28 cellular contexts compared by ENCODE assay signal in genomic region chr13:41974262-41974900, GRCh38. TPM values are rescaled to one million over a fixed set of nuclear protein-coding genes. Genes with fewer than 3 reads are reported as not detected.
A peak's percentile ranks its signal among the peaks of the same experiment; 100 is the strongest.
DNase-seq lines count a peak whose midpoint lies in the region; ATAC-seq, FAIRE-seq and TF ChIP-seq lines count a peak whose summit lies in the region.
"Had no signal": no experiment of that assay in that cellular context is flagged by ENCODE, and none has a peak within 500 bp of the region (broad histone marks: within the 10 kb centered on the region; RNA-seq: fewer than 3 reads in every experiment).

No MANE protein-coding gene starts in this region.

- H3K27me3 Mint-ChIP-seq in activated CD4-positive, alpha-beta memory T cell treated with anti-CD3 and anti-CD28 coated beads, Interleukin-2, amount 10 ng/mL, durations not matched to agents 7 days and 5 days = peaks cover 3% of the 10 kb centered on the region
- H3K27me3 Mint-ChIP-seq in activated CD4-positive, alpha-beta memory T cell treated with anti-CD3 and anti-CD28 coated beads for 36 hours = no peaks in the 10 kb centered on the region
- no peaks in the 10 kb centered on the region for H3K27me3 Mint-ChIP-seq in glutamatergic neuron (ENCODE audit: unreplicated experiment)
- H3K27me3 Mint-ChIP-seq: activated naive CD8-positive, alpha-beta T cell treated with anti-CD3 and anti-CD28 coated beads, Interleukin-2, amount 50 U/mL, for 24 hours; IgD-negative memory B cell; memory B cell had no signal

- H3K36me3 ChIP-seq in mammary epithelial cell (ENCODE audit: insufficient read depth, low read length) = no peaks in the 10 kb centered on the region
- no peaks in the 10 kb centered on the region for H3K36me3 ChIP-seq in HepG2 (replicated peaks in 1 of 2; ENCODE audit: control insufficient read depth in 1 of 2, insufficient read depth in 2 of 2, low read length in 2 of 2)
- H3K36me3 ChIP-seq in gastrocnemius medialis = no peaks in the 10 kb centered on the region
- no peaks in the 10 kb centered on the region for H3K36me3 ChIP-seq in heart right ventricle
- H3K36me3 ChIP-seq: heart left ventricle, neutrophil, thyroid gland had no signal

- 50% methylated on average over 11 of the region's 11 CpGs for WGBS in mammary epithelial cell (ENCODE audit: low coverage, missing lambda C conversion rate)
- WGBS in HepG2 (ENCODE audit: low lambda C conversion rate) = 3% methylated on average over 11 of the region's 11 CpGs
- WGBS in heart right ventricle, 2 donors = 94 to 95% methylated on average over 11 of the region's 11 CpGs

- dilution Hi-C loops in mammary epithelial cell (cut with HindIII; ENCODE audit: low sequenced_read_pairs) = no loop called here

- H3K27ac ChIP-seq in mammary epithelial cell (ENCODE audit: insufficient read depth, low read depth, low read length) (peak overlapping the region; percentile 61), HepG2 (ENCODE audit: extremely low read length, insufficient read depth, low read length) (no peak overlapping the region), gastrocnemius medialis (no peak overlapping the region), heart right ventricle (no peak overlapping the region)
- H3K27ac ChIP-seq: heart left ventricle, neutrophil, psoas muscle, thyroid gland had no signal

- TF ChIP-seq POLR2A in HepG2 (IDR thresholded peaks at IDR 0.05; ENCODE audit: insufficient read depth in 1 of 2, low read depth in 2 of 2, low read length in 2 of 2) (no peak), gastrocnemius medialis (IDR thresholded peaks at IDR 0.05) (no peak)

- H2AFZ ChIP-seq in mammary epithelial cell (ENCODE audit: low read depth, low read length) (peak overlapping the region; percentile 49), HepG2 (ENCODE audit: low read length) (no peak overlapping the region)

- H3K4me1 Mint-ChIP-seq in activated CD4-positive, alpha-beta memory T cell treated with anti-CD3 and anti-CD28 coated beads, Interleukin-2, amount 10 ng/mL, durations not matched to agents 7 days and 5 days = peaks cover 39% of the 10 kb centered on the region
- H3K4me1 Mint-ChIP-seq in activated CD4-positive, alpha-beta memory T cell treated with anti-CD3 and anti-CD28 coated beads for 36 hours (ENCODE audit: low read depth) = peaks cover 9% of the 10 kb centered on the region
- no peaks in the 10 kb centered on the region for H3K4me1 Mint-ChIP-seq in glutamatergic neuron (ENCODE audit: low read depth, unreplicated experiment)

- BruUV-seq in mammary epithelial cell (replicated peaks; lab: Mats Ljungman, UMichigan) = no TSS peak
- no TSS peak for BruUV-seq in HepG2 (replicated peaks; lab: Mats Ljungman, UMichigan)

- H3K36me3 Mint-ChIP-seq in activated CD4-positive, alpha-beta memory T cell treated with anti-CD3 and anti-CD28 coated beads, Interleukin-2, amount 10 ng/mL, durations not matched to agents 7 days and 5 days (ENCODE audit: low read depth) = no peaks in the 10 kb centered on the region
- H3K36me3 Mint-ChIP-seq in activated CD4-positive, alpha-beta memory T cell treated with anti-CD3 and anti-CD28 coated beads for 36 hours = no peaks in the 10 kb centered on the region
- no peaks in the 10 kb centered on the region for H3K36me3 Mint-ChIP-seq in glutamatergic neuron (ENCODE audit: unreplicated experiment)
- H3K36me3 Mint-ChIP-seq: CD4-positive, CD25-positive, alpha-beta regulatory T cell; IgD-negative memory B cell; memory B cell had no signal

- peak; percentile 39 for FAIRE-seq in HepG2 (lab: Jason Lieb, UNC)
- FAIRE-seq: A204.1, GM12878 had no signal

- no peaks in the 10 kb centered on the region for H3K9me3 ChIP-seq in mammary epithelial cell (replicated peaks; ENCODE audit: insufficient read depth, low read length)
- no peaks in the 10 kb centered on the region for H3K9me3 ChIP-seq in HepG2 (ENCODE audit: low read length)
- H3K9me3 ChIP-seq in gastrocnemius medialis = no peaks in the 10 kb centered on the region
- peaks cover 0 to 2% (median 0%) of the 10 kb centered on the region in 11 donors for H3K9me3 ChIP-seq in heart right ventricle
- H3K9me3 ChIP-seq: heart left ventricle, neutrophil, psoas muscle, thyroid gland had no signal

- peak overlapping the region; percentile 34 for H3K27ac Mint-ChIP-seq in activated CD4-positive, alpha-beta memory T cell treated with anti-CD3 and anti-CD28 coated beads, Interleukin-2, amount 10 ng/mL, durations not matched to agents 7 days and 5 days
- H3K27ac Mint-ChIP-seq in activated CD4-positive, alpha-beta memory T cell treated with anti-CD3 and anti-CD28 coated beads for 36 hours = no peak overlapping the region
- H3K27ac Mint-ChIP-seq in glutamatergic neuron (ENCODE audit: unreplicated experiment) = no peak overlapping the region
- H3K27ac Mint-ChIP-seq: activated naive CD8-positive, alpha-beta T cell treated with anti-CD3 and anti-CD28 coated beads, Interleukin-2, amount 50 U/mL, for 24 hours; IgD-negative memory B cell; memory B cell; stimulated activated naive CD8-positive, alpha-beta T cell treated with anti-CD3 and anti-CD28 coated beads, Interleukin-15, amount 100 ng/mL, for 72 hours had no signal

- no peak overlapping the region for H3K4me3 ChIP-seq in mammary epithelial cell (replicated peaks in 1 of 3; ENCODE audit: insufficient read depth in 1 of 3, low read depth in 2 of 3, low read length in 3 of 3)
- peak overlapping the region in 2 of 3 experiments; percentile 32 to 36; a peak in 3 of 6 replicates for H3K4me3 ChIP-seq in HepG2 (replicated peaks in 1 of 3; ENCODE audit: insufficient read depth in 1 of 3, low read depth in 2 of 3, low read length in 3 of 3)
- no peak overlapping the region for H3K4me3 ChIP-seq in gastrocnemius medialis
- no peak overlapping the region for H3K4me3 ChIP-seq in heart right ventricle
- H3K4me3 ChIP-seq: GM12878, heart left ventricle, thyroid gland had no signal

- intact Hi-C loops in activated CD4-positive, alpha-beta memory T cell treated with anti-CD3 and anti-CD28 coated beads for 36 hours (cut with micrococcal nuclease) = no loop called here
- intact Hi-C loops in mammary epithelial cell (cut with micrococcal nuclease) = no loop called here
- intact Hi-C loops in HepG2 (cut with micrococcal nuclease; ENCODE audit: unreplicated experiment) = loop anchor here (5.0 kb wide), 1 partner anchor 73 kb away; the partner anchor contains the start of gene DGKH
- intact Hi-C loops in gastrocnemius medialis (cut with DNase I; ENCODE audit: low total_unique reads) = no loop called here
- intact Hi-C loops in heart right ventricle (cut with DNase I) = no loop called here

- H4K20me1 ChIP-seq in mammary epithelial cell (ENCODE audit: insufficient read depth, low read length) = no peaks in the 10 kb centered on the region
- H4K20me1 ChIP-seq in HepG2 (ENCODE audit: insufficient read depth, low read length) = no peaks in the 10 kb centered on the region

- H3K9me3 Mint-ChIP-seq in activated CD4-positive, alpha-beta memory T cell treated with anti-CD3 and anti-CD28 coated beads, Interleukin-2, amount 10 ng/mL, durations not matched to agents 7 days and 5 days = no peaks in the 10 kb centered on the region
- no peaks in the 10 kb centered on the region for H3K9me3 Mint-ChIP-seq in activated CD4-positive, alpha-beta memory T cell treated with anti-CD3 and anti-CD28 coated beads for 36 hours
- no peaks in the 10 kb centered on the region for H3K9me3 Mint-ChIP-seq in glutamatergic neuron (ENCODE audit: unreplicated experiment)
- H3K9me3 Mint-ChIP-seq: activated naive CD8-positive, alpha-beta T cell treated with anti-CD3 and anti-CD28 coated beads, Interleukin-2, amount 50 U/mL, for 24 hours; IgD-negative memory B cell; memory B cell; stimulated activated naive CD8-positive, alpha-beta T cell treated with anti-CD3 and anti-CD28 coated beads, Interleukin-15, amount 100 ng/mL, for 72 hours had no signal

- H3K4me1 ChIP-seq in mammary epithelial cell (ENCODE audit: insufficient read depth, low read length) (peaks cover 6% of the 10 kb centered on the region), HepG2 (ENCODE audit: insufficient read depth, low read length) (peaks cover 37% of the 10 kb centered on the region), gastrocnemius medialis (no peaks in the 10 kb centered on the region), heart right ventricle (peaks cover 0 to 8% (median 0%) of the 10 kb centered on the region in 9 donors)
- H3K4me1 ChIP-seq: psoas muscle, thyroid gland had no signal

- ATAC-seq in HepG2 (peak; percentile 68), gastrocnemius medialis (no peak), heart right ventricle (no peak)
- ATAC-seq: activated naive CD8-positive, alpha-beta T cell treated with anti-CD3 and anti-CD28 coated beads, Interleukin-2, amount 50 U/mL, for 24 hours; GM12878; PC-3; stimulated activated naive CD8-positive, alpha-beta T cell treated with anti-CD3 and anti-CD28 coated beads, Interleukin-15, amount 100 ng/mL, for 72 hours had no signal

- peak; percentile 47 for DNase-seq in activated CD4-positive, alpha-beta memory T cell treated with anti-CD3 and anti-CD28 coated beads, Interleukin-2, amount 10 ng/mL, durations not matched to agents 7 days and 5 days
- no peak for DNase-seq in activated CD4-positive, alpha-beta memory T cell treated with anti-CD3 and anti-CD28 coated beads for 36 hours
- DNase-seq in mammary epithelial cell (peak; percentile 90), HepG2 (ENCODE audit: low spot score) (peak; percentile 50), ureter (ENCODE audit: low spot score) (peak; percentile 68), glutamatergic neuron (no peak), gastrocnemius medialis (no peak), heart right ventricle (no peak)
- DNase-seq: activated CD4-positive, alpha-beta T cell treated with anti-CD3 and anti-CD28 coated beads, Interleukin-2, amount 50 U/mL, for 4 hours; activated naive CD8-positive, alpha-beta T cell treated with anti-CD3 and anti-CD28 coated beads, Interleukin-2, amount 50 U/mL, for 24 hours; CD4-positive, CD25-positive, alpha-beta regulatory T cell; DMS 273 treated with DMSO at 0.1 percent for 48 hours; EL; heart left ventricle; NCI-H1105; NCI-H187 treated with DMSO at 0.1 percent for 48 hours; NCI-H526; NK-92 treated with Interleukin-12 subunit alpha and Interleukin-12 subunit beta, amount 100 ng/mL, for 24 hours; PC-3; psoas muscle; Right ventricle myocardium superior; stimulated activated naive CD8-positive, alpha-beta T cell treated with anti-CD3 and anti-CD28 coated beads, Interleukin-15, amount 100 ng/mL, for 72 hours; thyroid gland had no signal

- H3K27me3 ChIP-seq in mammary epithelial cell (ENCODE audit: insufficient read depth, low read length) = no peaks in the 10 kb centered on the region
- no peaks in the 10 kb centered on the region for H3K27me3 ChIP-seq in HepG2 (ENCODE audit: control insufficient read depth in 1 of 2, insufficient read depth in 2 of 2, low read length in 2 of 2)
- no peaks in the 10 kb centered on the region for H3K27me3 ChIP-seq in gastrocnemius medialis
- H3K27me3 ChIP-seq in heart right ventricle = no peaks in the 10 kb centered on the region
- H3K27me3 ChIP-seq: heart left ventricle, neutrophil, thyroid gland had no signal

- CTCF ChIA-PET in activated CD4-positive, alpha-beta memory T cell treated with anti-CD3 and anti-CD28 coated beads, Interleukin-2, amount 10 ng/mL, durations not matched to agents 7 days and 5 days (lab: Charles Lee) = no interaction called here
- CTCF ChIA-PET in activated CD4-positive, alpha-beta memory T cell treated with anti-CD3 and anti-CD28 coated beads for 36 hours (lab: Charles Lee) = no interaction called here
- CTCF ChIA-PET in mammary epithelial cell (lab: Charles Lee; ENCODE audit: low non-redundant PET) (no interaction called here), HepG2 (lab: Yijun Ruan, JAX; ENCODE audit: low intra/inter-chr PET ratio, low total read pairs) (no interaction called here)

- TF ChIP-seq CTCF in mammary epithelial cell (conservative IDR thresholded peaks at IDR 0.05 in 1 of 2, IDR thresholded peaks at IDR 0.05 in 1 of 2; ENCODE audit: extremely low read depth in 1 of 2, insufficient read depth in 1 of 2, low read depth in 1 of 2, low read length in 2 of 2) = no peak
- no peak for TF ChIP-seq CTCF in HepG2 (CRISPR knock-in tag; IDR thresholded peaks at IDR 0.05)
- no peak for TF ChIP-seq CTCF in glutamatergic neuron (IDR thresholded peaks at IDR 0.05; ENCODE audit: partially characterized antibody, unreplicated experiment)
- TF ChIP-seq CTCF in gastrocnemius medialis (IDR thresholded peaks at IDR 0.05 in 4 of 5, conservative IDR thresholded peaks at IDR 0.05 in 1 of 5) = no peak
- no peak for TF ChIP-seq CTCF in heart right ventricle (IDR thresholded peaks at IDR 0.05)

- peak overlapping the region; percentile 25 for H3K9ac ChIP-seq in mammary epithelial cell (ENCODE audit: insufficient read depth, low read length)
- 0 out of 2 replicates have a peak overlapping the region, but pooled peaks have one; percentile 11 for H3K9ac ChIP-seq in HepG2 (ENCODE audit: insufficient read depth, low read depth, low read length)

- TF ChIP-seq EP300 in HepG2 (IDR thresholded peaks at IDR 0.05; ENCODE audit: low read depth in 2 of 2, low read length in 2 of 2) = peak in 1 of 2 experiments; percentile 25; a peak in 1 of 4 replicates
- no peak for TF ChIP-seq EP300 in HepG2 (CRISPR knock-in tag; IDR thresholded peaks at IDR 0.05; ENCODE audit: borderline replicate concordance)

- POLR2A ChIA-PET in activated CD4-positive, alpha-beta memory T cell treated with anti-CD3 and anti-CD28 coated beads, Interleukin-2, amount 10 ng/mL, durations not matched to agents 7 days and 5 days (lab: Charles Lee) = interaction anchor here (1.0 kb wide), 2 partner anchors 12 to 14 kb away, joined by 3 read pairs; partner anchors contain the start of gene VWA8
- POLR2A ChIA-PET in activated CD4-positive, alpha-beta memory T cell treated with anti-CD3 and anti-CD28 coated beads for 36 hours (lab: Charles Lee) = no interaction called here
- POLR2A ChIA-PET in HepG2 (lab: Yijun Ruan, JAX) = interaction anchor here (1.2 kb wide), 1 partner anchor 14 kb away, joined by 5 read pairs; the partner anchor contains the start of gene VWA8

- TF ChIP-seq RAD21 in HepG2 (CRISPR knock-in tag; IDR thresholded peaks at IDR 0.05) = no peak

- no peaks in the 10 kb centered on the region for H3K79me2 ChIP-seq in mammary epithelial cell (ENCODE audit: insufficient read depth, low read length)
- H3K79me2 ChIP-seq in HepG2 (ENCODE audit: insufficient read depth, low read length) = no peaks in the 10 kb centered on the region

- in situ Hi-C loops in mammary epithelial cell (cut with MboI; ENCODE audit: low sequenced_read_pairs in 2 of 2) (no loop called here), HepG2 (cut with HindIII; ENCODE audit: extremely low pct_ligation_motif_present, low pct_unique_long_range_greater_than_20kb) (no loop called here), gastrocnemius medialis (cut with MboI; ENCODE audit: low sequenced_read_pairs in 4 of 4) (no loop called here)

- no peak overlapping the region for H3K4me3 Mint-ChIP-seq in activated CD4-positive, alpha-beta memory T cell treated with anti-CD3 and anti-CD28 coated beads, Interleukin-2, amount 10 ng/mL, durations not matched to agents 7 days and 5 days
- H3K4me3 Mint-ChIP-seq in activated CD4-positive, alpha-beta memory T cell treated with anti-CD3 and anti-CD28 coated beads for 36 hours = no peak overlapping the region
- no peak overlapping the region for H3K4me3 Mint-ChIP-seq in glutamatergic neuron (ENCODE audit: unreplicated experiment)
- H3K4me3 Mint-ChIP-seq: activated naive CD8-positive, alpha-beta T cell treated with anti-CD3 and anti-CD28 coated beads, Interleukin-2, amount 50 U/mL, for 24 hours; CD4-positive, CD25-positive, alpha-beta regulatory T cell; memory B cell; stimulated activated naive CD8-positive, alpha-beta T cell treated with anti-CD3 and anti-CD28 coated beads, Interleukin-15, amount 100 ng/mL, for 72 hours had no signal

- H3K4me2 ChIP-seq in mammary epithelial cell (ENCODE audit: insufficient read depth, low read depth, low read length) = peak overlapping the region; percentile 7
- peak overlapping the region; percentile 74 for H3K4me2 ChIP-seq in HepG2 (ENCODE audit: low read depth, low read length)

RNA-seq across cellular contexts. Expression of gene VWA8, which starts 13.5 kb away (rescaled TPM):
- total RNA-seq in activated CD4-positive, alpha-beta memory T cell treated with anti-CD3 and anti-CD28 coated beads, Interleukin-2, amount 10 ng/mL, durations not matched to agents 7 days and 5 days = 10 to 100 TPM; 13.5 to 14.4 TPM
- 10 to 100 TPM; 16.8 to 17.1 TPM for total RNA-seq in activated CD4-positive, alpha-beta memory T cell treated with anti-CD3 and anti-CD28 coated beads for 36 hours
- 10 to 100 TPM; 24.1 to 32.0 TPM for total RNA-seq in mammary epithelial cell
- 10.1 TPM for polyA plus RNA-seq in mammary epithelial cell
- 62.1 TPM for polyA minus RNA-seq in mammary epithelial cell
- 16.0 and 17.3 TPM in 2 replicates for total RNA-seq in HepG2 (2016; rRNA removed; fragmentation: Illumina TruSeq; extraction: Trizol)
- 29.5 and 36.0 TPM in 2 replicates for total RNA-seq in HepG2 (2016; cell fraction: cytosol; rRNA removed; fragmentation: Illumina TruSeq; extraction: Trizol; ENCODE audit: low read depth)
- 14.3 and 15.4 TPM in 2 replicates for total RNA-seq in HepG2 (2016; cell fraction: insoluble cytoplasmic fraction; rRNA removed; fragmentation: Illumina TruSeq; extraction: Trizol)
- 8.3 and 9.1 TPM in 2 replicates for total RNA-seq in HepG2 (2016; cell fraction: membrane; rRNA removed; fragmentation: Illumina TruSeq; extraction: Trizol)
- total RNA-seq in HepG2 (2016; cell fraction: nucleus; rRNA removed; fragmentation: Illumina TruSeq; extraction: Trizol) = 37.4 and 38.1 TPM in 2 replicates
- 7.4 and 9.1 TPM in 2 replicates for polyA plus RNA-seq in HepG2 (2011; rRNA removed)
- 4.4 and 6.1 TPM in 2 replicates for polyA plus RNA-seq in HepG2 (2011; cell fraction: cytosol; rRNA removed)
- 8.4 and 9.0 TPM in 2 replicates for polyA plus RNA-seq in HepG2 (2011; cell fraction: nucleus; rRNA removed)
- polyA plus RNA-seq in HepG2 (2012) = 9.2 and 9.8 TPM in 2 replicates
- polyA plus RNA-seq in HepG2 (2016; cell fraction: cytosol; fragmentation: Illumina TruSeq; extraction: Trizol; ENCODE audit: low read depth) = 0.53 and 0.77 TPM in 2 replicates
- 11.1 and 11.5 TPM in 2 replicates for polyA plus RNA-seq in HepG2 (2016; cell fraction: insoluble cytoplasmic fraction; fragmentation: Illumina TruSeq; extraction: Trizol; ENCODE audit: low read depth)
- 1.3 and 1.6 TPM in 2 replicates for polyA plus RNA-seq in HepG2 (2016; cell fraction: membrane; fragmentation: Illumina TruSeq; extraction: Trizol; ENCODE audit: low read depth)
- polyA plus RNA-seq in HepG2 (2016; cell fraction: nucleus; fragmentation: Illumina TruSeq; extraction: Trizol; ENCODE audit: insufficient read depth, low read depth) = 12.4 and 14.5 TPM in 2 replicates
- 16.6 and 20.1 TPM in 2 replicates for polyA minus RNA-seq in HepG2 (2011; rRNA and poly(A)+ RNA removed; ENCODE audit: low replicate concordance)
- polyA minus RNA-seq in HepG2 (2011; cell fraction: cytosol; rRNA and poly(A)+ RNA removed) = 13.1 and 13.9 TPM in 2 replicates
- 80.6 and 100 TPM in 2 replicates for polyA minus RNA-seq in HepG2 (2011; cell fraction: nucleus; rRNA and poly(A)+ RNA removed)
- 40.4 TPM for total RNA-seq in ureter
- 16.4 TPM for total RNA-seq in glutamatergic neuron (ENCODE audit: unreplicated experiment)
- total RNA-seq in gastrocnemius medialis = 10 to 100 TPM; 24.7 to 37.9 (median 29.7) TPM
- 10 to 100 TPM; 36.1 to 71.6 (median 60.8) TPM for total RNA-seq in heart right ventricle
- 10 to 100 TPM in 1 of 2 donors, 1 to 10 TPM in 1; 7.5 to 19.9 TPM for polyA plus RNA-seq in heart right ventricle

Comparison
In these comparisons a context has a peak if more than half of its experiments do, and no peak if none do; other contexts are left out.
1. DNase-seq: peak in activated CD4-positive, alpha-beta memory T cell treated with anti-CD3 and anti-CD28 coated beads, Interleukin-2, amount 10 ng/mL, durations not matched to agents 7 days and 5 days (single experiment), mammary epithelial cell (single experiment), HepG2 (single experiment) and ureter (single experiment); none in activated CD4-positive, alpha-beta memory T cell treated with anti-CD3 and anti-CD28 coated beads for 36 hours (single experiment), glutamatergic neuron (single experiment), gastrocnemius medialis (0 of 2) and heart right ventricle (0 of 2).
2. H3K4me3 ChIP-seq: peak in HepG2 (2 of 3); none in mammary epithelial cell (0 of 3), gastrocnemius medialis (0 of 4) and heart right ventricle (0 of 10).